Comparison of ENCODE assay signal across 1 cellular context in genomic region chr2:128413014-128413717, GRCh38.
TF ChIP-seq lines count a peak whose summit lies in the region.

No MANE protein-coding gene starts in this region.

TF ChIP-seq in H1, 55 proteins besides CTCF, POLR2A, EP300 and RAD21:
- TF ChIP-seq CTBP2 (IDR thresholded peaks at IDR 0.05; ENCODE audit: borderline replicate concordance, insufficient read depth, insufficient read length, low read length), result no peak
- no peak for TF ChIP-seq JUN (IDR thresholded peaks at IDR 0.05; ENCODE audit: low read depth, low read length)
- no peak for TF ChIP-seq NRF1 (IDR thresholded peaks at IDR 0.05; ENCODE audit: low read depth, low read length)
- TF ChIP-seq GTF2F1 (IDR thresholded peaks at IDR 0.05; ENCODE audit: borderline replicate concordance, low read depth, low read length), result no peak
- no peak for TF ChIP-seq CEBPB (IDR thresholded peaks at IDR 0.05; ENCODE audit: low read depth, low read length)
- no peak for TF ChIP-seq EGR1 (IDR thresholded peaks at IDR 0.05; ENCODE audit: borderline replicate concordance, low read depth, low read length)
- TF ChIP-seq SAP30 (IDR thresholded peaks at IDR 0.05; ENCODE audit: insufficient read depth, insufficient replicate concordance, low read length), result no peak
- no peak for TF ChIP-seq SIN3A (conservative IDR thresholded peaks at IDR 0.05 in 1 of 2, IDR thresholded peaks at IDR 0.05 in 1 of 2; ENCODE audit: low read depth in 1 of 2, low read length in 2 of 2)
- TF ChIP-seq HDAC2 (IDR thresholded peaks at IDR 0.05; ENCODE audit: borderline replicate concordance in 1 of 2, low read depth in 2 of 2, low read length in 2 of 2), result no peak
- no peak for TF ChIP-seq TBP (IDR thresholded peaks at IDR 0.05; ENCODE audit: low read depth, low read length)
- no peak for TF ChIP-seq NANOG (IDR thresholded peaks at IDR 0.05; ENCODE audit: insufficient read depth, low read depth, low read length, poor library complexity, severe bottlenecking)
- no peak for TF ChIP-seq CHD1 (IDR thresholded peaks at IDR 0.05; ENCODE audit: low read depth, low read length)
- TF ChIP-seq TEAD4 (IDR thresholded peaks at IDR 0.05; ENCODE audit: low read depth, low read length), result no peak
- TF ChIP-seq SIX5 (IDR thresholded peaks at IDR 0.05; ENCODE audit: low read depth, low read length), result no peak
- no peak for TF ChIP-seq E2F6 (IDR thresholded peaks at IDR 0.05)
- no peak for TF ChIP-seq MAX (IDR thresholded peaks at IDR 0.05)
